11 cellular contexts compared by ENCODE assay signal in the genomic region with DNA sequence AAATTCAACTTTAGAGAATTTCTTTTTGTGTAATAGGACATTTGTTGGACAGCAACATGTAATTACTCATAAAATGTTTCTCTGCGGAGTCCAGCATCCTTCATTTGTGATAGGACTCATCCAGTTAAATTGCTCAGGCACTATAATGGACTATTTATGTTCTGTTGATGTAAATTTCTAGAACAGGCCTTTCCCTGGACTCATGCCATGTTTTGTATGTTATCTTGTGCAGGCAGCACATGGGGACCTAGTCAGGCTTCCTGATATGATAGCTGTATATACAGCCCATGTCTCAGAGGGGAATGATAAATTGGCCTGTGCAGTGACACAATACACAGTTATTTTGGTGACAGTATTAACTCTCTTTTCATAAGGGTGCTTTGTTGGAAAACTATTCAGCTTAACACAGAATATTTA. TPM values are rescaled to one million over a fixed set of nuclear protein-coding genes. Genes with fewer than 3 reads are reported as not detected.
DNase-seq lines count a peak whose midpoint lies in the region; ATAC-seq lines count a peak whose summit lies in the region.
"Had no signal": no experiment of that assay in that cellular context is flagged by ENCODE, and none has a peak within 500 bp of the region (broad histone marks: within the 10 kb centered on the region; RNA-seq: fewer than 3 reads in every experiment).

No MANE protein-coding gene starts in this region.

- H3K9me3 Mint-ChIP-seq in T-cell = no peaks in the 10 kb centered on the region
- no peaks in the 10 kb centered on the region for H3K9me3 Mint-ChIP-seq in stimulated activated naive B cell treated with anti-CD40 and anti-IgM and Interleukin-4, amounts not matched to agents 10 μg/mL and 1 μg/mL and 100 μg/mL, for 72 hours

- POLR2A ChIA-PET in T-cell (lab: Charles Lee) = interaction anchor here (0.5 to 1.8 kb wide), 9 partner anchors 11 to 121 kb away, joined by 3 to 5 read pairs (median 4); no protein-coding TSS in a partner anchor

- H3K4me1 Mint-ChIP-seq in T-cell = peaks cover 81 to 95% (median 86%) of the 10 kb centered on the region in 3 donors
- peaks cover 27 to 77% of the 10 kb centered on the region in 2 donors for H3K4me1 Mint-ChIP-seq in stimulated activated naive B cell treated with anti-CD40 and anti-IgM and Interleukin-4, amounts not matched to agents 10 μg/mL and 1 μg/mL and 100 μg/mL, for 72 hours

- CTCF ChIA-PET in T-cell (lab: Charles Lee) = interaction anchor here (0.6 to 1.6 kb wide), 7 partner anchors 10 to 97 kb away, joined by 3 to 4 read pairs (median 3); no protein-coding TSS in a partner anchor

- ATAC-seq in T-cell (replicated peaks in 1 of 4) = peak in 1 of 4 experiments; percentile 32
- peak; percentile 42 for ATAC-seq in Right ventricle myocardium superior (ENCODE audit: poor library complexity)
- no peak for ATAC-seq in stimulated activated naive B cell treated with anti-CD40 and anti-IgM and Interleukin-4, amounts not matched to agents 10 μg/mL and 1 μg/mL and 100 μg/mL, for 72 hours (replicated peaks)
- no peak for ATAC-seq in GM18873 (IDR thresholded peaks at IDR 0.05; ENCODE audit: low FRiP score, unreplicated experiment)
- no peak for ATAC-seq in GM18511 (IDR thresholded peaks at IDR 0.05; ENCODE audit: unreplicated experiment)
- no peak for ATAC-seq in HG02852 (IDR thresholded peaks at IDR 0.05; ENCODE audit: unreplicated experiment)

- peaks cover 29% of the 10 kb centered on the region for H3K36me3 Mint-ChIP-seq in T-cell
- H3K36me3 Mint-ChIP-seq in stimulated activated naive B cell treated with anti-CD40 and anti-IgM and Interleukin-4, amounts not matched to agents 10 μg/mL and 1 μg/mL and 100 μg/mL, for 72 hours = peaks cover 25 to 34% of the 10 kb centered on the region in 2 donors

- intact Hi-C loops in Right ventricle myocardium superior (cut with DNase I) = no loop called here

- H3K27me3 Mint-ChIP-seq in T-cell = no peaks in the 10 kb centered on the region
- no peaks in the 10 kb centered on the region for H3K27me3 Mint-ChIP-seq in stimulated activated naive B cell treated with anti-CD40 and anti-IgM and Interleukin-4, amounts not matched to agents 10 μg/mL and 1 μg/mL and 100 μg/mL, for 72 hours

- peak overlapping the region in 1 of 3 donors; percentile 22 for H3K4me3 Mint-ChIP-seq in T-cell
- no peak overlapping the region for H3K4me3 Mint-ChIP-seq in stimulated activated naive B cell treated with anti-CD40 and anti-IgM and Interleukin-4, amounts not matched to agents 10 μg/mL and 1 μg/mL and 100 μg/mL, for 72 hours
- H3K4me3 Mint-ChIP-seq: nephron had no signal

- H3K27ac Mint-ChIP-seq in T-cell = peak overlapping the region; percentile 64 to 82
- peak overlapping the region; percentile 47 for H3K27ac Mint-ChIP-seq in stimulated activated naive B cell treated with anti-CD40 and anti-IgM and Interleukin-4, amounts not matched to agents 10 μg/mL and 1 μg/mL and 100 μg/mL, for 72 hours

- DNase-seq in NCI-H526 (lab: John Stamatoyannopoulos, UW) (peak; percentile 16 to 48), NCI-H526 treated with DMSO at 0.1 percent for 48 hours (lab: John Stamatoyannopoulos, UW) (no peak), T-cell (no peak), Right ventricle myocardium superior (no peak)
- no peak for DNase-seq in stimulated activated naive B cell treated with anti-CD40 and anti-IgM and Interleukin-4, amounts not matched to agents 10 μg/mL and 1 μg/mL and 100 μg/mL, for 72 hours
- DNase-seq: 8988T, H7 had no signal

RNA-seq across cellular contexts. Expression of a gene that starts 51.5 kb away (rescaled TPM):
- 100 to 1,000 TPM; 408 to 705 (median 423) TPM for total RNA-seq in T-cell
- 182 TPM for total RNA-seq in Right ventricle myocardium superior

Comparison
In these comparisons a context has a peak if more than half of its experiments do, and no peak if none do; other contexts are left out.
1. DNase-seq: peak in NCI-H526 (2 of 2); none in NCI-H526 treated with DMSO at 0.1 percent for 48 hours (single experiment), T-cell (0 of 34), Right ventricle myocardium superior (single experiment) and stimulated activated naive B cell treated with anti-CD40 and anti-IgM and Interleukin-4, amounts not matched to agents 10 μg/mL and 1 μg/mL and 100 μg/mL, for 72 hours (single experiment).